Comparison of ENCODE assay signal across 8 cellular contexts in genomic region chr1:115138973-115139372, GRCh38. TPM values are rescaled to one million over a fixed set of nuclear protein-coding genes. Genes with fewer than 3 reads are reported as not detected.
DNase-seq lines count a peak whose midpoint lies in the region; ATAC-seq and TF ChIP-seq lines count a peak whose summit lies in the region.

No MANE protein-coding gene starts in this region.

- TF ChIP-seq CTCF in GM12864 (IDR thresholded peaks at IDR 0.05; ENCODE audit: low read depth, low read length, missing control alignments), result peak; percentile 89
- TF ChIP-seq CTCF in left ventricle myocardium inferior (IDR thresholded peaks at IDR 0.05; ENCODE audit: borderline replicate concordance), result peak; percentile 94
- TF ChIP-seq CTCF in retinal pigment epithelial cell (conservative IDR thresholded peaks at IDR 0.05; ENCODE audit: low read depth, low read length), result peak; percentile 90

- H3K27ac ChIP-seq in left ventricle myocardium inferior (replicated peaks), result peak overlapping the region; percentile 56

- H3K4me3 ChIP-seq in GM12864 (ENCODE audit: low read depth, low read length) (no peak overlapping the region), left ventricle myocardium inferior (no peak overlapping the region), retinal pigment epithelial cell (ENCODE audit: low read length) (no peak overlapping the region)

- no peaks in the 10 kb centered on the region for H3K36me3 ChIP-seq in left ventricle myocardium inferior

- no peaks in the 10 kb centered on the region for H3K27me3 ChIP-seq in left ventricle myocardium inferior (ENCODE audit: low read depth)

- ATAC-seq in HG02759 (IDR thresholded peaks at IDR 0.05; ENCODE audit: unreplicated experiment), result peak; percentile 96
- no peak for ATAC-seq in GM18517 (IDR thresholded peaks at IDR 0.05; ENCODE audit: unreplicated experiment)

- intact Hi-C loops in left ventricle myocardium inferior (cut with micrococcal nuclease), result loop anchor here (10.0 kb wide), 1 partner anchor 456 kb away; no protein-coding TSS in a partner anchor

- H3K9me3 ChIP-seq in left ventricle myocardium inferior (replicated peaks), result no peaks in the 10 kb centered on the region

- peak; percentile 5 for DNase-seq in GM12864 (ENCODE audit: low read depth)
- peak; percentile 83 for DNase-seq in NCI-H146 treated with DMSO at 0.1 percent for 48 hours (lab: John Stamatoyannopoulos, UW; ENCODE audit: unreplicated experiment)
- peak; percentile 16 to 57 (median 32) for DNase-seq in T-helper 1 cell
- peak; percentile 87 for DNase-seq in amniotic epithelial cell (ENCODE audit: low read depth)
- peak; percentile 86 for DNase-seq in left ventricle myocardium inferior
- peak; percentile 77 for DNase-seq in retinal pigment epithelial cell (ENCODE audit: low read depth)

- peaks cover 48% of the 10 kb centered on the region for H3K4me1 ChIP-seq in left ventricle myocardium inferior

RNA-seq across cellular contexts. Expression of gene TSPAN2, which starts 49.7 kb away (rescaled TPM):
- 5.3 TPM for total RNA-seq in left ventricle myocardium inferior

Comparison
In these comparisons a context has a peak if more than half of its experiments do, and no peak if none do; other contexts are left out.
1. DNase-seq: peak in every context shown above with its lines; median percentile 87 in amniotic epithelial cell; 86 in left ventricle myocardium inferior; 83 in NCI-H146 treated with DMSO at 0.1 percent for 48 hours; 77 in retinal pigment epithelial cell; 32 in T-helper 1 cell; 5 in GM12864.